Comparison of ENCODE assay signal across 8 cellular contexts in the genomic region with DNA sequence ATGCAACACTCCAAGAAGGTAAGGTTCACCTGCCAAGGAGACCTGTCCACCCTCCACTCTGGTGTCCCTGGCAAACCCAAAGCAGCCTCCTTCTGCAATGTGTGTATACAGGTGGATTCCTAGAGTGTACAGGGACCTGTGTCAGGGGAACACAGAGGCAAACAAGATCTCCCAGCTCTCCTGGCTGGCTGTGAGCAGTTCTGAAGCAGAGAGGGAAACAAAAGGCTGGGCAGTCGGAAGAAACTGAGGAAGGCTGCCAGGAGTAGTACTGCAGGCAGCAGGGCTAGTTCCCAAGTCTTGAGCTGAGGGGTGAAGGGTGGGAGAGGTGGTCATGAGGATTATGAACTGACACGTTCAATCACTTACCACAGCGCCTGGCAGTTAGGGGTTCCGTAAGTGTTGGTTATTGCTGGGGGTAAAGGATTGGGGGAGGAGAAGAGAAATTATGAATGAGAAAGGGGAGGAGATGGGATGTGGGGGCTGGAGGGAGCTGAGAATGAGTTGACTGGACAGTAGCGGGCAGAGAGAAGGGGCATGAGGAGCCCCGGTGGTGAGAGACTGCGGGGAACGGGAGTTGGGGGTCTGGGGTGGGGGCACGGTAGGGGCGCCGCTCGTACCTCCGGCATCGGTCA. TPM values are rescaled to one million over a fixed set of nuclear protein-coding genes. Genes with fewer than 3 reads are reported as not detected.
DNase-seq lines count a peak whose midpoint lies in the region; ATAC-seq and TF ChIP-seq lines count a peak whose summit lies in the region.

No MANE protein-coding gene starts in this region.

- peaks cover 33 to 49% of the 10 kb centered on the region in 2 donors for H3K4me1 Mint-ChIP-seq in natural killer cell

- ATAC-seq in natural killer cell = no peak
- ATAC-seq in HG02852 (IDR thresholded peaks at IDR 0.05; ENCODE audit: unreplicated experiment) = no peak

- peak overlapping the region; percentile 97 for H3K4me3 Mint-ChIP-seq in natural killer cell

- peak overlapping the region; percentile 91 to 97 for H3K27ac Mint-ChIP-seq in natural killer cell

- H3K27me3 Mint-ChIP-seq in natural killer cell (ENCODE audit: low read depth in 2 of 2) = no peaks in the 10 kb centered on the region

- peaks cover 24% of the 10 kb centered on the region for H3K36me3 ChIP-seq in NT2/D1 (ENCODE audit: insufficient read depth, insufficient read length, low read length)
- no peaks in the 10 kb centered on the region for H3K36me3 ChIP-seq in ectodermal cell (ENCODE audit: control insufficient read depth, insufficient read depth, low read length)

- H3K4me1 ChIP-seq in NT2/D1 (ENCODE audit: insufficient read depth, insufficient read length) = peaks cover 6% of the 10 kb centered on the region
- H3K4me1 ChIP-seq in ectodermal cell (ENCODE audit: control insufficient read depth, insufficient read depth, low read length) = no peaks in the 10 kb centered on the region

- no peak overlapping the region for H3K27ac ChIP-seq in ectodermal cell (ENCODE audit: insufficient read depth, low read depth, low read length, poor library complexity, severe bottlenecking)

- WGBS in ectodermal cell, 2 experiments = 2 to 3% methylated on average over 14 of the region's 14 CpGs

- H3K4me3 ChIP-seq in NT2/D1 (ENCODE audit: insufficient read length, low read depth) = peak overlapping the region; percentile 89
- H3K4me3 ChIP-seq in ectodermal cell (ENCODE audit: insufficient read depth, low read depth, low read length) = peak overlapping the region; percentile 81

- no peaks in the 10 kb centered on the region for H3K9me3 ChIP-seq in NT2/D1 (ENCODE audit: insufficient read depth, low read length)
- no peaks in the 10 kb centered on the region for H3K9me3 ChIP-seq in ectodermal cell (ENCODE audit: control insufficient read depth, low read length)

- intact Hi-C loops in natural killer cell (cut with micrococcal nuclease) = no loop called here

- peaks cover 10% of the 10 kb centered on the region for H3K36me3 Mint-ChIP-seq in natural killer cell

- no peaks in the 10 kb centered on the region for H3K9me3 Mint-ChIP-seq in natural killer cell

- H3K27me3 ChIP-seq in NT2/D1 (ENCODE audit: insufficient read depth, insufficient read length) = no peaks in the 10 kb centered on the region
- H3K27me3 ChIP-seq in ectodermal cell (ENCODE audit: control insufficient read depth, insufficient read depth, low read length, poor library complexity, severe bottlenecking) = no peaks in the 10 kb centered on the region

- DNase-seq in ELF-1 (ENCODE audit: low read depth, low spot score) = peak; percentile 34
- no peak for DNase-seq in NT2/D1 (ENCODE audit: low read depth, low spot score)
- no peak for DNase-seq in natural killer cell
- DNase-seq in iPS-NIHi11 (ENCODE audit: low spot score) = no peak
- DNase-seq in COLO829 (ENCODE audit: low spot score) = no peak
- DNase-seq in mucosa of gallbladder (ENCODE audit: low spot score) = no peak

- H3K9ac ChIP-seq in NT2/D1 (ENCODE audit: insufficient read length, low read depth) = peak overlapping the region; percentile 92

- TF ChIP-seq CTCF in natural killer cell (IDR thresholded peaks at IDR 0.05) = no peak

RNA-seq across cellular contexts. Expression of gene KCTD13, which starts 0.7 kb away (rescaled TPM):
- 15.4 TPM for polyA plus RNA-seq in ectodermal cell (2013, experiment 1 of 4)
- 11.1 TPM for polyA plus RNA-seq in ectodermal cell (2013, experiment 2 of 4)
- polyA plus RNA-seq in ectodermal cell (2013, experiment 3 of 4) = 13.2 TPM
- polyA plus RNA-seq in ectodermal cell (2013, experiment 4 of 4) = 14.0 TPM
- total RNA-seq in natural killer cell (10 to 100 TPM; 36.1 to 54.0 (median 51.7) TPM), mucosa of gallbladder (28.4 TPM)

RNA-seq across cellular contexts. Expression of gene ASPHD1, which starts 25.0 kb away (rescaled TPM):
- polyA plus RNA-seq in ectodermal cell (2013, experiment 1 of 4) = 5.5 TPM
- 3.7 TPM for polyA plus RNA-seq in ectodermal cell (2013, experiment 2 of 4)
- 4.4 TPM for polyA plus RNA-seq in ectodermal cell (2013, experiment 3 of 4)
- 3.6 TPM for polyA plus RNA-seq in ectodermal cell (2013, experiment 4 of 4)
- not detected for total RNA-seq in natural killer cell
- 94.5 TPM for total RNA-seq in mucosa of gallbladder

RNA-seq across cellular contexts. Expression of gene SEZ6L2, which starts 25.9 kb away (rescaled TPM):
- 50.9 TPM for polyA plus RNA-seq in ectodermal cell (2013, experiment 1 of 4)
- 53.6 TPM for polyA plus RNA-seq in ectodermal cell (2013, experiment 2 of 4)
- polyA plus RNA-seq in ectodermal cell (2013, experiment 3 of 4) = 36.4 TPM
- 40.7 TPM for polyA plus RNA-seq in ectodermal cell (2013, experiment 4 of 4)
- total RNA-seq in natural killer cell (under 1 TPM in 1 of 3 donors, not detected in 2; 0.14 TPM), mucosa of gallbladder (113 TPM)

RNA-seq across cellular contexts. Expression of gene TMEM219, which starts 36.6 kb away (rescaled TPM):
- 110 TPM for polyA plus RNA-seq in ectodermal cell (2013, experiment 1 of 4)
- polyA plus RNA-seq in ectodermal cell (2013, experiment 2 of 4) = 111 TPM
- polyA plus RNA-seq in ectodermal cell (2013, experiment 3 of 4) = 133 TPM
- 146 TPM for polyA plus RNA-seq in ectodermal cell (2013, experiment 4 of 4)
- total RNA-seq in natural killer cell (10 to 100 TPM; 50.2 to 69.5 (median 50.8) TPM), mucosa of gallbladder (167 TPM)

RNA-seq across cellular contexts. Expression of gene TAOK2, which starts 48.4 kb away (rescaled TPM):
- polyA plus RNA-seq in ectodermal cell (2013, experiment 1 of 4) = 54.4 TPM
- 53.0 TPM for polyA plus RNA-seq in ectodermal cell (2013, experiment 2 of 4)
- polyA plus RNA-seq in ectodermal cell (2013, experiment 3 of 4) = 41.9 TPM
- polyA plus RNA-seq in ectodermal cell (2013, experiment 4 of 4) = 51.0 TPM
- total RNA-seq in natural killer cell (10 to 100 TPM; 35.3 to 42.8 (median 41.5) TPM), mucosa of gallbladder (67.3 TPM)

Comparison
In these comparisons a context has a peak if more than half of its experiments do, and no peak if none do; other contexts are left out.
1. RNA of gene ASPHD1, which starts 25.0 kb away (total RNA-seq): 94.5 TPM in mucosa of gallbladder (single experiment); not detected in natural killer cell; every median in the first group is over 10 times any median in the second.
2. RNA of gene SEZ6L2, which starts 25.9 kb away (total RNA-seq): 113 TPM in mucosa of gallbladder (single experiment); 0.14 TPM in natural killer cell; every median in the first group is over 10 times any median in the second.